ENCODE assay signal across 19 cellular contexts in the genomic region with DNA sequence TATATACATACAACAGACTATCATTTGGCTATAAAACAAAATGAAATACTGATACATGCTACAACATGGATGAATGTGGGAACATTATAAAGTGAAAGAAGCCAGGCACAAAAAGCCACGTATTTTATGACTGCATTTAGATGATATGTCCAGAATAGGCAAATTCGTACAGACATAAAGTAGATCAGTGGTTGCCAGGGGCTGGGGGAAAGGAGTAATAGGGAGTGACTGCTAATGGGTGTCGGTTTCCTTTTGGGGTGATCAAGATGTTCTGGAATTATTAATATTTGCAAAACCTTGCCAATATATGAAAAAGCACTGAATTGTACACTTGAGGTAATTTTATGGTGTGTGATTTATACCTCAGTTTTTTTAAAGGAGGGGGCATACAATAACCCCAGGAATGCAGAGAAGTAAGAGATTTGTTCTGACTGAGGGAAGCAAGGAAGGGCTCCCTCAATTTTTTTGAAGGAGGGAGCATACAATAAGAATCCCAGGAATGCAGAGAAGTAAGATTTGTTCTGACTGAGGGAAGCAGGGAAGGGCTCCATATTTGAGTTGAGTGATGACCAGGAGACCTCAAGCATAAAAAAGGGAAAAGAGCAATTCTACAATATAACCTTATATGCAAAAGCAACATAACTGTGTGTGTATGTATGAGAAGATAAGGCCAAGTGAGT. TPM values are rescaled to one million over a fixed set of nuclear protein-coding genes. Genes with fewer than 3 reads are reported as not detected.
DNase-seq lines count a peak whose midpoint lies in the region; ATAC-seq and TF ChIP-seq lines count a peak whose summit lies in the region.
"Had no signal": no experiment of that assay in that cellular context is flagged by ENCODE, and none has a peak within 500 bp of the region (broad histone marks: within the 10 kb centered on the region; RNA-seq: fewer than 3 reads in every experiment).

No MANE protein-coding gene starts in this region.

- H3K36me3 Mint-ChIP-seq in stimulated activated naive CD8-positive, alpha-beta T cell treated with anti-CD3 and anti-CD28 coated beads, Interleukin-15, Interleukin-2, amounts not matched to agents 100 ng/mL and 50 ng/mL, for 24 hours (ENCODE audit: low read depth) = peaks cover 86% of the 10 kb centered on the region
- peaks cover 38 to 65% of the 10 kb centered on the region in 2 donors for H3K36me3 Mint-ChIP-seq in stimulated activated naive B cell treated with anti-CD40 and anti-IgM and Interleukin-4, amounts not matched to agents 10 μg/mL and 1 μg/mL and 100 μg/mL, for 72 hours

- intact Hi-C loops in dorsolateral prefrontal cortex (cut with DNase I) = no loop called here

- no peak for ATAC-seq in stimulated activated naive CD8-positive, alpha-beta T cell treated with anti-CD3 and anti-CD28 coated beads, Interleukin-15, Interleukin-2, amounts not matched to agents 100 U/mL and 50 U/mL, for 24 hours
- no peak for ATAC-seq in stimulated activated naive B cell treated with anti-CD40 and anti-IgM and Interleukin-4, amounts not matched to agents 10 μg/mL and 1 μg/mL and 100 μg/mL, for 72 hours (replicated peaks)

- no peaks in the 10 kb centered on the region for H3K9me3 Mint-ChIP-seq in stimulated activated naive CD8-positive, alpha-beta T cell treated with anti-CD3 and anti-CD28 coated beads, Interleukin-15, Interleukin-2, amounts not matched to agents 100 ng/mL and 50 ng/mL, for 24 hours
- H3K9me3 Mint-ChIP-seq in stimulated activated naive B cell treated with anti-CD40 and anti-IgM and Interleukin-4, amounts not matched to agents 10 μg/mL and 1 μg/mL and 100 μg/mL, for 72 hours = no peaks in the 10 kb centered on the region
- H3K9me3 Mint-ChIP-seq: endodermal cell had no signal

- H3K27ac Mint-ChIP-seq in stimulated activated naive CD8-positive, alpha-beta T cell treated with anti-CD3 and anti-CD28 coated beads, Interleukin-15, Interleukin-2, amounts not matched to agents 100 ng/mL and 50 ng/mL, for 24 hours = peak overlapping the region; percentile 52
- H3K27ac Mint-ChIP-seq in stimulated activated naive B cell treated with anti-CD40 and anti-IgM and Interleukin-4, amounts not matched to agents 10 μg/mL and 1 μg/mL and 100 μg/mL, for 72 hours = peak overlapping the region; percentile 4
- H3K27ac Mint-ChIP-seq: endodermal cell had no signal

- peak overlapping the region in 1 of 59 donors; percentile 10 for H3K27ac ChIP-seq in dorsolateral prefrontal cortex
- H3K27ac ChIP-seq: Peyer's patch, transverse colon had no signal

- H3K4me3 Mint-ChIP-seq in stimulated activated naive CD8-positive, alpha-beta T cell treated with anti-CD3 and anti-CD28 coated beads, Interleukin-15, Interleukin-2, amounts not matched to agents 100 ng/mL and 50 ng/mL, for 24 hours = no peak overlapping the region
- H3K4me3 Mint-ChIP-seq in stimulated activated naive B cell treated with anti-CD40 and anti-IgM and Interleukin-4, amounts not matched to agents 10 μg/mL and 1 μg/mL and 100 μg/mL, for 72 hours = peak overlapping the region in 1 of 2 donors; percentile 24
- H3K4me3 Mint-ChIP-seq: endodermal cell had no signal

- H3K27me3 ChIP-seq in dorsolateral prefrontal cortex = no peaks in the 10 kb centered on the region
- H3K27me3 ChIP-seq: BE2C, Peyer's patch, transverse colon had no signal

- no peaks in the 10 kb centered on the region for H3K27me3 Mint-ChIP-seq in stimulated activated naive CD8-positive, alpha-beta T cell treated with anti-CD3 and anti-CD28 coated beads, Interleukin-15, Interleukin-2, amounts not matched to agents 100 ng/mL and 50 ng/mL, for 24 hours
- H3K27me3 Mint-ChIP-seq in stimulated activated naive B cell treated with anti-CD40 and anti-IgM and Interleukin-4, amounts not matched to agents 10 μg/mL and 1 μg/mL and 100 μg/mL, for 72 hours = no peaks in the 10 kb centered on the region

- H3K4me1 Mint-ChIP-seq in stimulated activated naive CD8-positive, alpha-beta T cell treated with anti-CD3 and anti-CD28 coated beads, Interleukin-15, Interleukin-2, amounts not matched to agents 100 ng/mL and 50 ng/mL, for 24 hours (ENCODE audit: low read depth) = peaks cover 43% of the 10 kb centered on the region
- peaks cover 17 to 30% of the 10 kb centered on the region in 2 donors for H3K4me1 Mint-ChIP-seq in stimulated activated naive B cell treated with anti-CD40 and anti-IgM and Interleukin-4, amounts not matched to agents 10 μg/mL and 1 μg/mL and 100 μg/mL, for 72 hours

- TF ChIP-seq CTCF in fibroblast of the aortic adventitia (IDR thresholded peaks at IDR 0.05; ENCODE audit: insufficient read depth, low read length) (no peak), dorsolateral prefrontal cortex (IDR thresholded peaks at IDR 0.05 in 54 of 56, conservative IDR thresholded peaks at IDR 0.05 in 2 of 56; ENCODE audit: low read depth in 1 of 56, partially characterized antibody in 56 of 56) (no peak)

- H3K4me3 ChIP-seq in fibroblast of the aortic adventitia (ENCODE audit: low read depth, low read length) (no peak overlapping the region), dorsolateral prefrontal cortex (no peak overlapping the region)
- H3K4me3 ChIP-seq: Peyer's patch, transverse colon had no signal

- DNase-seq in stimulated activated naive CD8-positive, alpha-beta T cell treated with anti-CD3 and anti-CD28 coated beads, Interleukin-15, Interleukin-2, amounts not matched to agents 100 U/mL and 50 U/mL, for 24 hours = no peak
- DNase-seq in NCI-H226 (peak; percentile 47), fibroblast of the aortic adventitia (ENCODE audit: low read depth) (peak; percentile 31), SKM-1 treated with dmso at 0.1 percent for 144 hours (lab: John Stamatoyannopoulos, UW; ENCODE audit: unreplicated experiment) (no peak), NCI-H82 treated with DMSO at 0.1 percent for 48 hours (lab: John Stamatoyannopoulos, UW; ENCODE audit: unreplicated experiment) (no peak), dorsolateral prefrontal cortex (no peak)
- no peak for DNase-seq in stimulated activated naive B cell treated with anti-CD40 and anti-IgM and Interleukin-4, amounts not matched to agents 10 μg/mL and 1 μg/mL and 100 μg/mL, for 72 hours
- DNase-seq: activated CD4-positive, alpha-beta T cell treated with anti-CD3 and anti-CD28 coated beads for 4 hours; activated T-cell treated with anti-CD3 and anti-CD28 coated beads, Interleukin-2, amount 50 U/mL, for 48 hours; amygdala; BE2C; cerebellar nuclear complex; endodermal cell; NCI-H1092; NCI-H774; Peyer's patch; SK-N-SH; transverse colon had no signal

RNA-seq across cellular contexts. Expression of a gene that starts 6.2 kb away (rescaled TPM):
- total RNA-seq in fibroblast of the aortic adventitia (ENCODE audit: low replicate concordance) = 67.1 and 72.8 TPM in 2 replicates
- 10 to 100 TPM; 44.2 to 84.4 (median 65.1) TPM for total RNA-seq in dorsolateral prefrontal cortex

Comparison
In these comparisons a context has a peak if more than half of its experiments do, and no peak if none do; other contexts are left out.
1. DNase-seq: peak in NCI-H226 (single experiment) and fibroblast of the aortic adventitia (single experiment); none in stimulated activated naive CD8-positive, alpha-beta T cell treated with anti-CD3 and anti-CD28 coated beads, Interleukin-15, Interleukin-2, amounts not matched to agents 100 U/mL and 50 U/mL, for 24 hours (single experiment), stimulated activated naive B cell treated with anti-CD40 and anti-IgM and Interleukin-4, amounts not matched to agents 10 μg/mL and 1 μg/mL and 100 μg/mL, for 72 hours (single experiment), SKM-1 treated with dmso at 0.1 percent for 144 hours (single experiment), NCI-H82 treated with DMSO at 0.1 percent for 48 hours (single experiment) and dorsolateral prefrontal cortex (0 of 10).